Comparison of ENCODE assay signal across 1 cellular context in the genomic region with DNA sequence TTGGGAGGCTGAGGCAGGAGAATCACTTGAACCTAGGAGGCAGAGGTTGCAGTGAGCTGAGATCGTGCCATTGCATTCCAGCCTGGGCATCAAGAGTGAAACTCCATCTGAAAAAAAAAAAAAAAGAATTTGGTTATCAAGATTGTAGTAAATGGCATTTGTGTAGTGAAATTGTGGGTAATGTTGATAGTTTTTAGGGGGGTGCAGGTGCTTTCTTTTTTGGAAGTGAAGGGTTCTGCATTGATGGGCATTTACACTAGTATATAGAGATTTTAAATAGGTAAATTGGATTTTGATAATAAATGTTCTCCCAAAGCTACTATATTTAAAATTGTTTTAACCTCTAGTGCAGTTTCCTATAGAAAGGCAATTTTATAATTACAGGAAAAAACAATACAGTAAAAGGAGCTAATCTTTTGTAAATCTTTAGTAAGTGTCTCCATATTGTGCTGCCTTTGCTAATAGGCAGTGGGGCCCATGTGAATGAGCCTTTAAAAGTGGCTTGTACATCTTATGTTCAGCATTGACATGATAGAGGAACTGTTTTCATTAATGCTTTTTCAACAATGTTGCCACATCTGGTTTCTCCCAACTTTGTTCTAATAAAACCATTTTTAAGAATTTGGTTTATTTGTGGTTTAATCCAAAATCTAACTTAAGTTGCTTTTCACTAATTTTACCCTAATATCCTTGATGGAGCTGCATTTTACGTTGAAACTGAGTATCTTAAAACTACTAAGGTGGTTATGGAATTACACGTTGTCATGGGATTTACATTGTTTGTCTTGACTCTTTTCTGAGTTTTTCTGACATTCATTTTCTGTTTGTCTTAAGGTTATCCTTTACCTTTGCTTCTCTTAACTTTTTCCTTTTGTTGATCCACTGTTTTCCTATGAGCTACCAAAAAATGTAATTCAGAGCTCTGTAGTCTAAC.
TF ChIP-seq lines count a peak whose summit lies in the region.

No MANE protein-coding gene starts in this region.

TF ChIP-seq in endothelial cell of umbilical vein, 7 proteins besides CTCF, POLR2A, EP300 and RAD21:
- TF ChIP-seq GATA2 (IDR thresholded peaks at IDR 0.05; ENCODE audit: insufficient read depth, insufficient read length, low read depth, low read length) (no peak), EZH2 (IDR thresholded peaks at IDR 0.05; ENCODE audit: borderline replicate concordance, low read depth, low read length, severe bottlenecking) (no peak)
